18 cellular contexts compared by ENCODE assay signal in the genomic region with DNA sequence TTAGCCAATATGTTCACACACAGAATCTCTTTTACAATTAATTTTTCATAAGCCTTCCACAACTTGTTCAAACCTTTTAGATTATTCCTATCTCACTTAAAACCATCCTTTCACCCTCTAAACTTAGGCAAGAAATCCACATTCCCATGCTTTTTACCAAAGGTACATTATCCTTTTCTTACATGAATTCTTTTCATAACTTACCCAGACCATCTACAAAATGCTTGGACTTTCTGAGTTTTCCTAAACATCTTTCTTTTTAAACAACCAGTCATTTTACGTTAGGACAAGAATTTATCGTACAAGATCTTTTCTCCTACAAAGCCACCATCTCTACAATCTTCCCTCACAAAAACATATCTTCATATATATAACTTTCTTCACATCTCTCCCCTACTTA. TPM values are rescaled to one million over a fixed set of nuclear protein-coding genes. Genes with fewer than 3 reads are reported as not detected.
DNase-seq lines count a peak whose midpoint lies in the region; ATAC-seq, FAIRE-seq and TF ChIP-seq lines count a peak whose summit lies in the region.
"Had no signal": no experiment of that assay in that cellular context is flagged by ENCODE, and none has a peak within 500 bp of the region (broad histone marks: within the 10 kb centered on the region; RNA-seq: fewer than 3 reads in every experiment).

No MANE protein-coding gene starts in this region.

- no peak for DNase-seq in HepG2 (ENCODE audit: low spot score)
- no peak for DNase-seq in right lobe of liver
- peak; percentile 40 for DNase-seq in LHCN-M2 (ENCODE audit: low read depth)
- DNase-seq in K562 (ENCODE audit: extremely low read depth in 1 of 4, low spot score in 3 of 4): no peak
- no peak for DNase-seq in GF-D8 (lab: John Stamatoyannopoulos, UW)
- no peak for DNase-seq in NCI-H1694 (lab: John Stamatoyannopoulos, UW)
- DNase-seq: 8988T; ACHN; C1 segment of cervical spinal cord; CD4-positive, alpha-beta T cell; DMS53; GM23248; H7; KBM-7 had no signal

- no peaks in the 10 kb centered on the region for H3K27me3 ChIP-seq in HepG2 (ENCODE audit: control insufficient read depth in 1 of 2, insufficient read depth in 2 of 2, low read length in 2 of 2)
- H3K27me3 ChIP-seq in right lobe of liver: no peaks in the 10 kb centered on the region
- no peaks in the 10 kb centered on the region for H3K27me3 ChIP-seq in K562 (ENCODE audit: control insufficient read depth in 2 of 2, insufficient read depth in 2 of 2, low read length in 2 of 2)

- no peaks in the 10 kb centered on the region for H3K9me1 ChIP-seq in K562 (ENCODE audit: control insufficient read depth, insufficient read depth, low read length)

- CTCF ChIA-PET in HepG2 (lab: Yijun Ruan, JAX; ENCODE audit: low intra/inter-chr PET ratio, low total read pairs): no interaction called here
- CTCF ChIA-PET in K562 (lab: Yijun Ruan, JAX; ENCODE audit: low intra/inter-chr PET ratio): no interaction called here

- H3K9me3 ChIP-seq in HepG2 (ENCODE audit: low read length) (peaks cover 21% of the 10 kb centered on the region), right lobe of liver (no peaks in the 10 kb centered on the region), K562 (replicated peaks; ENCODE audit: control insufficient read depth, insufficient read depth, low read depth, low read length) (no peaks in the 10 kb centered on the region)

- TF ChIP-seq CTCF in HepG2 (CRISPR knock-in tag; IDR thresholded peaks at IDR 0.05) (no peak), right lobe of liver (IDR thresholded peaks at IDR 0.05) (no peak), K562 (IDR thresholded peaks at IDR 0.05 in 2 of 3, conservative IDR thresholded peaks at IDR 0.05 in 1 of 3; ENCODE audit: insufficient read depth in 2 of 3, low read depth in 1 of 3, low read length in 3 of 3) (no peak)

- H2AFZ ChIP-seq in HepG2 (ENCODE audit: low read length): no peak overlapping the region
- H2AFZ ChIP-seq in K562 (ENCODE audit: low read depth, low read length): no peak overlapping the region
- H2AFZ ChIP-seq: GM23248 had no signal

- intact Hi-C loops in HepG2 (cut with micrococcal nuclease; ENCODE audit: unreplicated experiment): no loop called here
- intact Hi-C loops in right lobe of liver (cut with DNase I): no loop called here
- intact Hi-C loops in K562 (cut with micrococcal nuclease): no loop called here

- in situ Hi-C loops in HepG2 (cut with HindIII; ENCODE audit: extremely low pct_ligation_motif_present, low pct_unique_long_range_greater_than_20kb): no loop called here
- in situ Hi-C loops in K562 (cut with MboI): no loop called here

- H3K9ac ChIP-seq in HepG2 (ENCODE audit: insufficient read depth, low read depth, low read length) (no peak overlapping the region), K562 (ENCODE audit: insufficient read depth in 1 of 2, low read depth in 2 of 2, low read length in 2 of 2) (no peak overlapping the region)
- H3K9ac ChIP-seq: GM23248 had no signal

- no peaks in the 10 kb centered on the region for H3K4me1 ChIP-seq in HepG2 (ENCODE audit: insufficient read depth, low read length)
- H3K4me1 ChIP-seq in right lobe of liver: no peaks in the 10 kb centered on the region
- no peaks in the 10 kb centered on the region for H3K4me1 ChIP-seq in K562 (replicated peaks in 1 of 2; ENCODE audit: control insufficient read depth in 2 of 2, insufficient read depth in 2 of 2, low read length in 2 of 2)

- TF ChIP-seq POLR2A in HepG2 (IDR thresholded peaks at IDR 0.05; ENCODE audit: insufficient read depth in 1 of 2, low read depth in 2 of 2, low read length in 2 of 2) (no peak), right lobe of liver (IDR thresholded peaks at IDR 0.05) (no peak), K562 (conservative IDR thresholded peaks at IDR 0.05) (no peak)

- H3K79me2 ChIP-seq in HepG2 (ENCODE audit: insufficient read depth, low read length): no peaks in the 10 kb centered on the region
- H3K79me2 ChIP-seq in K562 (ENCODE audit: control insufficient read depth, insufficient read depth, low read length): no peaks in the 10 kb centered on the region

- BruUV-seq in HepG2 (replicated peaks; lab: Mats Ljungman, UMichigan) (no TSS peak), K562 (replicated peaks; lab: Mats Ljungman, UMichigan) (no TSS peak)

- H3K27ac ChIP-seq in HepG2 (ENCODE audit: extremely low read length, insufficient read depth, low read length) (no peak overlapping the region), right lobe of liver (no peak overlapping the region), K562 (ENCODE audit: extremely low read depth, low read depth, low read length) (no peak overlapping the region)
- H3K27ac ChIP-seq: GM23248, HL-60 had no signal

- 97% methylated on average over 2 of the region's 2 CpGs for WGBS in HepG2 (ENCODE audit: low lambda C conversion rate)
- WGBS in right lobe of liver (ENCODE audit: insufficient coverage, low coverage, low lambda C conversion rate, missing lambda C conversion rate): 94% methylated on average over 2 of the region's 2 CpGs
- 95% methylated on average over 2 of the region's 2 CpGs for WGBS in K562 (ENCODE audit: insufficient coverage, low coverage, missing lambda C conversion rate)

- TF ChIP-seq RAD21 in HepG2 (CRISPR knock-in tag; IDR thresholded peaks at IDR 0.05): no peak
- no peak for TF ChIP-seq RAD21 in K562 (CRISPR knock-in tag; conservative IDR thresholded peaks at IDR 0.05 in 1 of 2, IDR thresholded peaks at IDR 0.05 in 1 of 2)

- H3K4me2 ChIP-seq in HepG2 (ENCODE audit: low read depth, low read length) (no peak overlapping the region), K562 (ENCODE audit: insufficient read depth, low read length) (no peak overlapping the region)

- FAIRE-seq in HepG2 (lab: Jason Lieb, UNC) (no peak), K562 (lab: Jason Lieb, UNC) (no peak)
- FAIRE-seq: D721Med, GM12878 had no signal

- H3K4me3 ChIP-seq in HepG2 (replicated peaks in 1 of 3; ENCODE audit: insufficient read depth in 1 of 3, low read depth in 2 of 3, low read length in 3 of 3) (no peak overlapping the region), right lobe of liver (no peak overlapping the region), K562 (no peak overlapping the region)
- H3K4me3 ChIP-seq: GM12878, GM23248 had no signal

- H4K20me1 ChIP-seq in HepG2 (ENCODE audit: insufficient read depth, low read length): no peaks in the 10 kb centered on the region
- H4K20me1 ChIP-seq in K562 (replicated peaks; ENCODE audit: control insufficient read depth, insufficient read depth, low read length): no peaks in the 10 kb centered on the region

- H3K36me3 ChIP-seq in HepG2 (replicated peaks in 1 of 2; ENCODE audit: control insufficient read depth in 1 of 2, insufficient read depth in 2 of 2, low read length in 2 of 2): peaks cover 1 to 23% of the 10 kb centered on the region in 2 experiments; a peak in 3 of 5 replicates
- peaks cover 0 to 18% (median 1%) of the 10 kb centered on the region in 4 donors for H3K36me3 ChIP-seq in right lobe of liver
- peaks cover 11% of the 10 kb centered on the region; the same call in 1 of the 3 replicates for H3K36me3 ChIP-seq in K562 (ENCODE audit: control insufficient read depth, insufficient read depth, low read length)

- TF ChIP-seq EP300 in HepG2 (IDR thresholded peaks at IDR 0.05; ENCODE audit: low read depth in 2 of 2, low read length in 2 of 2) (no peak), HepG2 (CRISPR knock-in tag; IDR thresholded peaks at IDR 0.05; ENCODE audit: borderline replicate concordance) (no peak), K562 (IDR thresholded peaks at IDR 0.05; ENCODE audit: low read length) (no peak)

- no peak for ATAC-seq in HepG2
- no peak for ATAC-seq in right lobe of liver
- no peak for ATAC-seq in K562
- ATAC-seq in HG02642 (IDR thresholded peaks at IDR 0.05; ENCODE audit: poor library complexity, unreplicated experiment): no peak
- ATAC-seq: GM12878 had no signal

- POLR2A ChIA-PET in HepG2 (lab: Yijun Ruan, JAX) (no interaction called here), K562 (lab: Yijun Ruan, JAX) (interaction anchor here (0.8 kb wide), 1 partner anchor 10 kb away, joined by 3 read pairs; no protein-coding TSS in a partner anchor)

RNA-seq across cellular contexts. Expression of a gene that starts 18.8 kb away (rescaled TPM):
- 140 and 180 TPM in 2 replicates for total RNA-seq in HepG2 (2016; rRNA removed; fragmentation: Illumina TruSeq; extraction: Trizol)
- total RNA-seq in HepG2 (2016; cell fraction: cytosol; rRNA removed; fragmentation: Illumina TruSeq; extraction: Trizol; ENCODE audit: low read depth): 54.9 and 58.3 TPM in 2 replicates
- 130 and 180 TPM in 2 replicates for total RNA-seq in HepG2 (2016; cell fraction: insoluble cytoplasmic fraction; rRNA removed; fragmentation: Illumina TruSeq; extraction: Trizol)
- total RNA-seq in HepG2 (2016; cell fraction: membrane; rRNA removed; fragmentation: Illumina TruSeq; extraction: Trizol): 96.5 and 104 TPM in 2 replicates
- total RNA-seq in HepG2 (2016; cell fraction: nucleus; rRNA removed; fragmentation: Illumina TruSeq; extraction: Trizol): 98.4 and 111 TPM in 2 replicates
- 406 and 460 TPM in 2 replicates for polyA plus RNA-seq in HepG2 (2011; rRNA removed)
- 317 and 416 TPM in 2 replicates for polyA plus RNA-seq in HepG2 (2011; cell fraction: cytosol; rRNA removed)
- 244 and 272 TPM in 2 replicates for polyA plus RNA-seq in HepG2 (2011; cell fraction: nucleus; rRNA removed)
- polyA plus RNA-seq in HepG2 (2012): 137 and 249 TPM in 2 replicates
- 43.9 and 53.1 TPM in 2 replicates for polyA plus RNA-seq in HepG2 (2016; cell fraction: cytosol; fragmentation: Illumina TruSeq; extraction: Trizol; ENCODE audit: low read depth)
- 204 and 207 TPM in 2 replicates for polyA plus RNA-seq in HepG2 (2016; cell fraction: insoluble cytoplasmic fraction; fragmentation: Illumina TruSeq; extraction: Trizol; ENCODE audit: low read depth)
- polyA plus RNA-seq in HepG2 (2016; cell fraction: membrane; fragmentation: Illumina TruSeq; extraction: Trizol; ENCODE audit: low read depth): 86.2 and 94.6 TPM in 2 replicates
- polyA plus RNA-seq in HepG2 (2016; cell fraction: nucleus; fragmentation: Illumina TruSeq; extraction: Trizol; ENCODE audit: insufficient read depth, low read depth): 141 and 166 TPM in 2 replicates
- polyA minus RNA-seq in HepG2 (2011; rRNA and poly(A)+ RNA removed; ENCODE audit: low replicate concordance): 365 and 608 TPM in 2 replicates
- polyA minus RNA-seq in HepG2 (2011; cell fraction: cytosol; rRNA and poly(A)+ RNA removed): 230 and 276 TPM in 2 replicates
- polyA minus RNA-seq in HepG2 (2011; cell fraction: nucleus; rRNA and poly(A)+ RNA removed): 219 and 236 TPM in 2 replicates
- total RNA-seq in right lobe of liver: 100 to 1,000 TPM in 2 of 6 experiments, 10 to 100 TPM in 4; 31.4 to 155 (median 44.7) TPM
- 106 and 137 TPM in 2 replicates for total RNA-seq in LHCN-M2 (2014; rRNA removed)
- 187 TPM for polyA plus RNA-seq in LHCN-M2 (2012)
- 222 and 446 TPM in 2 replicates for total RNA-seq in K562 (2011; cell fraction: chromatin; rRNA removed; ENCODE audit: low replicate concordance)
- 158 and 190 TPM in 2 replicates for total RNA-seq in K562 (2011; cell fraction: nucleolus; rRNA removed)
- 225 and 258 TPM in 2 replicates for total RNA-seq in K562 (2011; cell fraction: nucleoplasm; rRNA removed)
- total RNA-seq in K562 (2014; rRNA removed): 142 and 196 TPM in 2 replicates
- total RNA-seq in K562 (2014; rRNA removed; fragmentation: Illumina TruSeq; extraction: Trizol): 272 and 300 TPM in 2 replicates
- total RNA-seq in K562 (2015; rRNA removed; fragmentation: Illumina TruSeq; extraction: Trizol): 147 TPM in 2 replicates
- 270 and 312 TPM in 2 replicates for total RNA-seq in K562 (2021)
- 391 and 636 TPM in 2 replicates for polyA plus RNA-seq in K562 (2011; rRNA removed)
- polyA plus RNA-seq in K562 (2011; cell fraction: cytosol; rRNA removed): 349 and 578 TPM in 2 replicates
- polyA plus RNA-seq in K562 (2011; cell fraction: nucleus; rRNA removed): 440 and 547 TPM in 2 replicates
- 138 and 517 TPM in 2 replicates for polyA plus RNA-seq in K562 (2012)
- polyA plus RNA-seq in K562 (2014; fragmentation: Illumina TruSeq; extraction: Trizol): 650 and 769 TPM in 2 replicates
- 100 to 1,000 TPM; 205 to 227 TPM for polyA plus RNA-seq in K562 (2014; fragmentation: Nextera tagmentation; extraction: Ambion mirVana)
- 234 and 319 TPM in 2 replicates for polyA plus RNA-seq in K562 (2014; rRNA removed)
- polyA minus RNA-seq in K562 (2011; rRNA and poly(A)+ RNA removed): 421 and 586 TPM in 2 replicates
- polyA minus RNA-seq in K562 (2011; cell fraction: cytosol; rRNA and poly(A)+ RNA removed): 264 and 340 TPM in 2 replicates
- 178 and 266 TPM in 2 replicates for polyA minus RNA-seq in K562 (2011; cell fraction: nucleus; rRNA and poly(A)+ RNA removed)
